In genomic region chr5:153237671-153238332, GRCh38 we compare ENCODE assay signal across 16 cellular contexts.
A peak's percentile ranks its signal among the peaks of the same experiment; 100 is the strongest.
DNase-seq lines count a peak whose midpoint lies in the region; ATAC-seq and TF ChIP-seq lines count a peak whose summit lies in the region.
"Had no signal": no experiment of that assay in that cellular context is flagged by ENCODE, and none has a peak within 500 bp of the region (broad histone marks: within the 10 kb centered on the region; RNA-seq: fewer than 3 reads in every experiment).

No MANE protein-coding gene starts in this region.

- no peak overlapping the region for H3K27ac ChIP-seq in WERI-Rb-1
- H3K27ac ChIP-seq: C4-2B, foreskin keratinocyte, PC-9 had no signal

- H3K4me3 ChIP-seq in WERI-Rb-1 (ENCODE audit: low read depth, low read length) = no peak overlapping the region
- H3K4me3 ChIP-seq: PC-9 had no signal

- TF ChIP-seq CTCF in WERI-Rb-1 (IDR thresholded peaks at IDR 0.05; ENCODE audit: low read depth, low read length) = no peak

- H3K9me3 ChIP-seq in WERI-Rb-1 (ENCODE audit: severe bottlenecking) = no peaks in the 10 kb centered on the region

- ATAC-seq in GM18867 (IDR thresholded peaks at IDR 0.05; ENCODE audit: unreplicated experiment) (peak; percentile 91), GM21423 (IDR thresholded peaks at IDR 0.05; ENCODE audit: unreplicated experiment) (peak; percentile 91), HG02973 (IDR thresholded peaks at IDR 0.05; ENCODE audit: unreplicated experiment) (peak; percentile 88), HG03571 (IDR thresholded peaks at IDR 0.05; ENCODE audit: unreplicated experiment) (peak; percentile 88)
- ATAC-seq: foreskin keratinocyte; naive thymus-derived CD8-positive, alpha-beta T cell; right cardiac atrium had no signal

- DNase-seq in EL (no peak), T-helper 1 cell (no peak), WERI-Rb-1 (no peak), SK-N-DZ (ENCODE audit: low spot score) (no peak)
- DNase-seq: amniotic stem cell; foreskin keratinocyte; naive thymus-derived CD8-positive, alpha-beta T cell; NCI-H146; PC-9; right cardiac atrium; trophoblast cell had no signal

- no peaks in the 10 kb centered on the region for H3K36me3 ChIP-seq in WERI-Rb-1

- no peaks in the 10 kb centered on the region for H3K27me3 ChIP-seq in WERI-Rb-1 (ENCODE audit: insufficient read depth, low read depth, severe bottlenecking)
- H3K27me3 ChIP-seq: foreskin keratinocyte had no signal
